Comparison of ENCODE assay signal across 13 cellular contexts in genomic region chr19:3024870-3025515, GRCh38. TPM values are rescaled to one million over a fixed set of nuclear protein-coding genes. Genes with fewer than 3 reads are reported as not detected.
A peak's percentile ranks its signal among the peaks of the same experiment; 100 is the strongest.
DNase-seq lines count a peak whose midpoint lies in the region; FAIRE-seq and TF ChIP-seq lines count a peak whose summit lies in the region.
"Had no signal": no experiment of that assay in that cellular context is flagged by ENCODE, and none has a peak within 500 bp of the region (broad histone marks: within the 10 kb centered on the region; RNA-seq: fewer than 3 reads in every experiment).

No MANE protein-coding gene starts in this region.

- H3K4me1 Mint-ChIP-seq in nephron = peaks cover 5% of the 10 kb centered on the region

- FAIRE-seq in RCC 7860 (lab: Jason Lieb, UNC) = no peak

- peak overlapping the region in 2 of 3 experiments; percentile 51 to 57 for H3K4me3 Mint-ChIP-seq in nephron
- H3K4me3 Mint-ChIP-seq: activated B cell treated with CpG ODN at 0.5 μM for 24 hours, HFFc6 had no signal

- H3K9me3 Mint-ChIP-seq in nephron = no peaks in the 10 kb centered on the region
- H3K9me3 Mint-ChIP-seq: activated B cell treated with CpG ODN at 0.5 μM for 24 hours, HFFc6 had no signal

- H3K27me3 Mint-ChIP-seq in nephron (ENCODE audit: low read depth) = peaks cover 54% of the 10 kb centered on the region

- no peaks in the 10 kb centered on the region for H3K36me3 Mint-ChIP-seq in nephron (ENCODE audit: low read depth)

- no peak for TF ChIP-seq CTCF in nephron (IDR thresholded peaks at IDR 0.05; ENCODE audit: unreplicated experiment in 3 of 3)

- DNase-seq in ELF-1 (ENCODE audit: low read depth, low spot score) = peak; percentile 74
- DNase-seq in NCI-H69 (lab: John Stamatoyannopoulos, UW) = peak; percentile 47
- peak; percentile 25 for DNase-seq in dermis blood vessel endothelial cell
- no peak for DNase-seq in AG08396 (ENCODE audit: low spot score)
- no peak for DNase-seq in RCC 7860 (ENCODE audit: low spot score)
- no peak for DNase-seq in DMS153 treated with DMSO at 0.1 percent for 48 hours (lab: John Stamatoyannopoulos, UW; ENCODE audit: unreplicated experiment)
- no peak for DNase-seq in NCI-H1105 treated with DMSO at 0.1 percent for 48 hours (lab: John Stamatoyannopoulos, UW)
- DNase-seq: activated B cell treated with CpG ODN at 0.5 μM for 24 hours, DMS153, HFFc6, Karpas-422, NCI-H2227 treated with DMSO at 0.1 percent for 48 hours had no signal

- no peak overlapping the region for H3K27ac Mint-ChIP-seq in nephron
- H3K27ac Mint-ChIP-seq: activated B cell treated with CpG ODN at 0.5 μM for 24 hours, HFFc6 had no signal

RNA-seq across cellular contexts. Expression of gene TLE2, which starts 4.1 kb away (rescaled TPM):
- 21.8 and 25.7 TPM in 2 replicates for total RNA-seq in dermis blood vessel endothelial cell

RNA-seq across cellular contexts. Expression of gene TLE5, which starts 37.3 kb away (rescaled TPM):
- total RNA-seq in dermis blood vessel endothelial cell = 81.7 and 147 TPM in 2 replicates

RNA-seq across cellular contexts. Expression of gene TLE6, which starts 47.6 kb away (rescaled TPM):
- total RNA-seq in dermis blood vessel endothelial cell = 2.0 and 2.7 TPM in 2 replicates

Comparison
In these comparisons a context has a peak if more than half of its experiments do, and no peak if none do; other contexts are left out.
1. DNase-seq: peak in ELF-1 (single experiment), NCI-H69 (single experiment) and dermis blood vessel endothelial cell (single experiment); none in AG08396 (single experiment), RCC 7860 (single experiment), DMS153 treated with DMSO at 0.1 percent for 48 hours (single experiment) and NCI-H1105 treated with DMSO at 0.1 percent for 48 hours (single experiment).